8 cellular contexts compared by ENCODE assay signal in genomic region chr3:184568918-184569829, GRCh38. TPM values are rescaled to one million over a fixed set of nuclear protein-coding genes. Genes with fewer than 3 reads are reported as not detected.
DNase-seq lines count a peak whose midpoint lies in the region; ATAC-seq, FAIRE-seq and TF ChIP-seq lines count a peak whose summit lies in the region.

No MANE protein-coding gene starts in this region.

- H3K4me3 ChIP-seq in NB4 (ENCODE audit: low read depth, low read length): no peak overlapping the region
- peak overlapping the region; percentile 63 for H3K4me3 ChIP-seq in neural progenitor cell

- peak overlapping the region; percentile 98 for H3K4me2 ChIP-seq in neural progenitor cell

- peak overlapping the region; percentile 62 for H3K4me3 Mint-ChIP-seq in activated naive CD8-positive, alpha-beta T cell
- peak overlapping the region; percentile 71 for H3K4me3 Mint-ChIP-seq in glutamatergic neuron (ENCODE audit: unreplicated experiment)
- peak overlapping the region; percentile 82 for H3K4me3 Mint-ChIP-seq in neural progenitor cell

- TF ChIP-seq CTCF in NB4 (IDR thresholded peaks at IDR 0.05; ENCODE audit: low read depth, low read length) (no peak), glutamatergic neuron (IDR thresholded peaks at IDR 0.05; ENCODE audit: partially characterized antibody, unreplicated experiment) (no peak), neural progenitor cell (IDR thresholded peaks at IDR 0.05) (no peak)

- peaks cover 15% of the 10 kb centered on the region for H3K27me3 Mint-ChIP-seq in activated naive CD8-positive, alpha-beta T cell
- H3K27me3 Mint-ChIP-seq in glutamatergic neuron (ENCODE audit: unreplicated experiment) (peaks cover 25% of the 10 kb centered on the region), neural progenitor cell (ENCODE audit: insufficient read depth, low read depth) (peaks cover 21% of the 10 kb centered on the region)

- peak; percentile 29 for DNase-seq in DMS79 (lab: John Stamatoyannopoulos, UW)
- peak; percentile 56 for DNase-seq in NB4 (ENCODE audit: low read depth)
- DNase-seq in glutamatergic neuron: peak; percentile 71
- peak; percentile 72 for DNase-seq in neural progenitor cell (ENCODE audit: low spot score)
- no peak for DNase-seq in GM12891 (ENCODE audit: insufficient read length, low spot score)

- no peaks in the 10 kb centered on the region for H3K79me2 ChIP-seq in neural progenitor cell (ENCODE audit: low read depth)

- peaks cover 96% of the 10 kb centered on the region for H3K27me3 ChIP-seq in neural progenitor cell

- H3K9me3 Mint-ChIP-seq in activated naive CD8-positive, alpha-beta T cell (ENCODE audit: low read depth): no peaks in the 10 kb centered on the region
- peaks cover 7% of the 10 kb centered on the region for H3K9me3 Mint-ChIP-seq in glutamatergic neuron (ENCODE audit: unreplicated experiment)
- H3K9me3 Mint-ChIP-seq in neural progenitor cell: no peaks in the 10 kb centered on the region

- no peak for FAIRE-seq in GM12891 (lab: Jason Lieb, UNC)

- no peaks in the 10 kb centered on the region for H3K9me3 ChIP-seq in neural progenitor cell (ENCODE audit: low read depth)

- H3K36me3 Mint-ChIP-seq in activated naive CD8-positive, alpha-beta T cell: no peaks in the 10 kb centered on the region
- H3K36me3 Mint-ChIP-seq in glutamatergic neuron (ENCODE audit: unreplicated experiment) (no peaks in the 10 kb centered on the region), neural progenitor cell (peaks cover 2% of the 10 kb centered on the region)

- peaks cover 17% of the 10 kb centered on the region for H3F3A ChIP-seq in neural progenitor cell (ENCODE audit: low read depth)

- H3K36me3 ChIP-seq in neural progenitor cell: no peaks in the 10 kb centered on the region

- H3K4me1 Mint-ChIP-seq in activated naive CD8-positive, alpha-beta T cell (ENCODE audit: low read depth): peaks cover 3% of the 10 kb centered on the region
- peaks cover 16% of the 10 kb centered on the region for H3K4me1 Mint-ChIP-seq in glutamatergic neuron (ENCODE audit: low read depth, unreplicated experiment)
- H3K4me1 Mint-ChIP-seq in neural progenitor cell: peaks cover 82% of the 10 kb centered on the region

- no peak overlapping the region for H3K9ac ChIP-seq in neural progenitor cell

- no peak for ATAC-seq in HG02870 (IDR thresholded peaks at IDR 0.05; ENCODE audit: unreplicated experiment)
- no peak for ATAC-seq in GM21526 (IDR thresholded peaks at IDR 0.05; ENCODE audit: low FRiP score, unreplicated experiment)

- H3K27ac ChIP-seq in neural progenitor cell: no peak overlapping the region

- peaks cover 61% of the 10 kb centered on the region for H4K20me1 ChIP-seq in neural progenitor cell (ENCODE audit: low read depth)

- no peak overlapping the region for H3K27ac Mint-ChIP-seq in activated naive CD8-positive, alpha-beta T cell
- H3K27ac Mint-ChIP-seq in glutamatergic neuron (ENCODE audit: unreplicated experiment): no peak overlapping the region
- H3K27ac Mint-ChIP-seq in neural progenitor cell: no peak overlapping the region

- H3K4me1 ChIP-seq in neural progenitor cell: peaks cover 40% of the 10 kb centered on the region

- H2AFZ ChIP-seq in neural progenitor cell (replicated peaks): peak overlapping the region; percentile 90

- no peak for TF ChIP-seq POLR2A in NB4 (IDR thresholded peaks at IDR 0.05; ENCODE audit: extremely low read depth, insufficient read length)
- no peak for TF ChIP-seq POLR2A in GM12891 (IDR thresholded peaks at IDR 0.05; ENCODE audit: low read depth, low read length)

TF ChIP-seq in GM12891, 5 proteins besides CTCF, POLR2A, EP300 and RAD21:
- TF ChIP-seq POU2F2 (IDR thresholded peaks at IDR 0.05; ENCODE audit: low read depth, low read length) (no peak), PAX5 (IDR thresholded peaks at IDR 0.05; ENCODE audit: insufficient read depth, low read length, severe bottlenecking) (no peak), TAF1 (IDR thresholded peaks at IDR 0.05; ENCODE audit: low read depth, low read length) (no peak), POLR2AphosphoS5 (IDR thresholded peaks at IDR 0.05; ENCODE audit: low read depth, low read length) (no peak), SPI1 (IDR thresholded peaks at IDR 0.05; ENCODE audit: low read depth, low read length) (no peak)

RNA-seq across cellular contexts. Expression of gene EPHB3, which starts 7.6 kb away (rescaled TPM):
- total RNA-seq in glutamatergic neuron (ENCODE audit: unreplicated experiment): 5.0 TPM
- 2.3 and 3.6 TPM in 2 replicates for total RNA-seq in neural progenitor cell (ENCODE audit: low replicate concordance)
- not detected for polyA plus RNA-seq in GM12891 (2012; ENCODE audit: low read depth, missing spikeins)
